14 cellular contexts compared by ENCODE assay signal in the genomic region with DNA sequence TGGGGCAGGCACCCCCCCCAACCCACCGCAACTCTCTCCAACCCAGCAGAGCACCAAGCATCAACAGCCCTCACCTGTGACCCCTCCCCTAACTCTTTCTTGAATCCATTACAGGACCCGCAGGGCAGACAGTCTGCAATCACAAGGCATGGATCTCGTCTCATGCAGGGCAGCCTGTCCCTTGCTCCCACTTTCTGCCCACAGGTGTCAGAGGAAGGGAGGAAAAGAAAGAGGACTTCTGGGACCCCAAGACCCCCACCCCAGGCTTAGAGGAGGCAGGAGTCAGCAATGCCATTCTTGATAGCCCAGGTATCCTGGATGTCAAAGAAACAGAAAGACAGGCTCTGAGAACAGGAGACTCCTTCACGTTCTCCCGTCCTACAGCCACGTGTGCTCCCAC. TPM values are rescaled to one million over a fixed set of nuclear protein-coding genes. Genes with fewer than 3 reads are reported as not detected.
DNase-seq lines count a peak whose midpoint lies in the region; ATAC-seq and TF ChIP-seq lines count a peak whose summit lies in the region.
"Had no signal": no experiment of that assay in that cellular context is flagged by ENCODE, and none has a peak within 500 bp of the region (broad histone marks: within the 10 kb centered on the region; RNA-seq: fewer than 3 reads in every experiment).

No MANE protein-coding gene starts in this region.

- H3K9me2 ChIP-seq in PC-3 (replicated peaks; ENCODE audit: low read length), result no peaks in the 10 kb centered on the region

- no peak overlapping the region for H3K4me3 ChIP-seq in mammary epithelial cell (replicated peaks in 1 of 3; ENCODE audit: insufficient read depth in 1 of 3, low read depth in 2 of 3, low read length in 3 of 3)
- H3K4me3 ChIP-seq in PC-3 (ENCODE audit: low read length), result no peak overlapping the region
- no peak overlapping the region for H3K4me3 ChIP-seq in upper lobe of right lung

- H3K9me3 Mint-ChIP-seq in MCF 10A (ENCODE audit: unreplicated experiment), result no peaks in the 10 kb centered on the region
- H3K9me3 Mint-ChIP-seq: CD4-positive, alpha-beta T cell; H9 had no signal

- intact Hi-C loops in mammary epithelial cell (cut with micrococcal nuclease), result no loop called here
- intact Hi-C loops in MCF 10A (cut with micrococcal nuclease), result no loop called here
- intact Hi-C loops in PC-3 (cut with micrococcal nuclease), result no loop called here
- intact Hi-C loops in upper lobe of right lung (cut with DNase I), result no loop called here

- H3K4me1 Mint-ChIP-seq in MCF 10A (ENCODE audit: insufficient read depth, unreplicated experiment), result no peaks in the 10 kb centered on the region

- H3K4me2 ChIP-seq in mammary epithelial cell (ENCODE audit: insufficient read depth, low read depth, low read length), result no peak overlapping the region
- no peak overlapping the region for H3K4me2 ChIP-seq in PC-3 (ENCODE audit: low read length)

- H3K9me3 ChIP-seq in mammary epithelial cell (replicated peaks; ENCODE audit: insufficient read depth, low read length) (no peaks in the 10 kb centered on the region), PC-3 (ENCODE audit: low read length) (no peaks in the 10 kb centered on the region), upper lobe of right lung (no peaks in the 10 kb centered on the region)

- no peak for TF ChIP-seq CTCF in mammary epithelial cell (conservative IDR thresholded peaks at IDR 0.05 in 1 of 2, IDR thresholded peaks at IDR 0.05 in 1 of 2; ENCODE audit: extremely low read depth in 1 of 2, insufficient read depth in 1 of 2, low read depth in 1 of 2, low read length in 2 of 2)
- no peak for TF ChIP-seq CTCF in MCF 10A (IDR thresholded peaks at IDR 0.05; ENCODE audit: unreplicated experiment)
- TF ChIP-seq CTCF in PC-3 (conservative IDR thresholded peaks at IDR 0.05; ENCODE audit: low read depth, low read length), result no peak
- TF ChIP-seq CTCF in upper lobe of right lung (IDR thresholded peaks at IDR 0.05), result no peak

- dilution Hi-C loops in mammary epithelial cell (cut with HindIII; ENCODE audit: low sequenced_read_pairs), result no loop called here

- in situ Hi-C loops in mammary epithelial cell (cut with MboI; ENCODE audit: low sequenced_read_pairs in 2 of 2), result loop anchor here in 1 of 2 donors (25.0 kb wide), 1 partner anchor 227 kb away; no protein-coding TSS in a partner anchor

- POLR2A ChIA-PET in MCF 10A (lab: Yijun Ruan, JAX), result no interaction called here
- POLR2A ChIA-PET in PC-3 (lab: Charles Lee; ENCODE audit: unreplicated experiment), result no interaction called here

- H2AFZ ChIP-seq in mammary epithelial cell (ENCODE audit: low read depth, low read length) (peak overlapping the region; percentile 32), PC-3 (ENCODE audit: low read length) (0 out of 2 replicates have a peak overlapping the region, but pooled peaks have one; percentile 12)

- H3K4me1 ChIP-seq in mammary epithelial cell (ENCODE audit: insufficient read depth, low read length) (peaks cover 4% of the 10 kb centered on the region), PC-3 (ENCODE audit: insufficient read depth, low read length) (no peaks in the 10 kb centered on the region), upper lobe of right lung (peaks cover 2% of the 10 kb centered on the region)

- BruUV-seq in mammary epithelial cell (replicated peaks; lab: Mats Ljungman, UMichigan) (no TSS peak), MCF 10A (replicated peaks; lab: Mats Ljungman, UMichigan) (no TSS peak), PC-3 (replicated peaks; lab: Mats Ljungman, UMichigan) (no TSS peak)

- no peak overlapping the region for H3K27ac Mint-ChIP-seq in MCF 10A (ENCODE audit: low read depth, unreplicated experiment)
- H3K27ac Mint-ChIP-seq: B cell; CD4-positive, alpha-beta T cell; H9 had no signal

- DNase-seq in mammary epithelial cell (no peak), MCF 10A (ENCODE audit: unreplicated experiment) (no peak), PC-3 (no peak), islet precursor cell (peak; percentile 51), upper lobe of right lung (peak; percentile 16)
- DNase-seq: C1 segment of cervical spinal cord; CD4-positive, alpha-beta T cell; DMS79; GOT3; H9 had no signal

- H3K9ac ChIP-seq in mammary epithelial cell (ENCODE audit: insufficient read depth, low read length), result no peak overlapping the region
- no peak overlapping the region for H3K9ac ChIP-seq in PC-3 (ENCODE audit: low read length)

- no peaks in the 10 kb centered on the region for H4K20me1 ChIP-seq in mammary epithelial cell (ENCODE audit: insufficient read depth, low read length)
- H4K20me1 ChIP-seq in PC-3 (ENCODE audit: low read length), result no peaks in the 10 kb centered on the region

- H3F3A ChIP-seq in PC-3 (ENCODE audit: low read length, unreplicated experiment), result no peaks in the 10 kb centered on the region

- H3K36me3 Mint-ChIP-seq in MCF 10A (ENCODE audit: insufficient read depth, unreplicated experiment), result no peaks in the 10 kb centered on the region

- no peak for ATAC-seq in PC-3
- no peak for ATAC-seq in upper lobe of right lung
- no peak for ATAC-seq in GM21576 (IDR thresholded peaks at IDR 0.05; ENCODE audit: unreplicated experiment)
- no peak for ATAC-seq in HG03108 (IDR thresholded peaks at IDR 0.05; ENCODE audit: unreplicated experiment)
- ATAC-seq: HepG2 had no signal

- peaks cover 32% of the 10 kb centered on the region for H3K27me3 Mint-ChIP-seq in MCF 10A (ENCODE audit: insufficient read depth, unreplicated experiment)

- H3K27ac ChIP-seq in mammary epithelial cell (ENCODE audit: insufficient read depth, low read depth, low read length), result no peak overlapping the region
- no peak overlapping the region for H3K27ac ChIP-seq in PC-3 (ENCODE audit: low read length)
- H3K27ac ChIP-seq in upper lobe of right lung, result no peak overlapping the region

- WGBS in mammary epithelial cell (ENCODE audit: low coverage, missing lambda C conversion rate), result 0% methylated on average over 6 of the region's 6 CpGs

- H3K4me3 Mint-ChIP-seq in MCF 10A (ENCODE audit: unreplicated experiment), result no peak overlapping the region
- H3K4me3 Mint-ChIP-seq: B cell; CD4-positive, alpha-beta T cell; H9 had no signal

- H3K36me3 ChIP-seq in mammary epithelial cell (ENCODE audit: insufficient read depth, low read length), result no peaks in the 10 kb centered on the region
- H3K36me3 ChIP-seq in PC-3 (ENCODE audit: low read depth, low read length), result no peaks in the 10 kb centered on the region
- H3K36me3 ChIP-seq in upper lobe of right lung, result no peaks in the 10 kb centered on the region

- H3K79me2 ChIP-seq in mammary epithelial cell (ENCODE audit: insufficient read depth, low read length) (no peaks in the 10 kb centered on the region), PC-3 (ENCODE audit: low read length) (no peaks in the 10 kb centered on the region)

- CTCF ChIA-PET in mammary epithelial cell (lab: Charles Lee; ENCODE audit: low non-redundant PET) (no interaction called here), MCF 10A (lab: Yijun Ruan, JAX) (no interaction called here), PC-3 (lab: Charles Lee) (no interaction called here)

- H3K27me3 ChIP-seq in mammary epithelial cell (ENCODE audit: insufficient read depth, low read length) (peaks cover 21% of the 10 kb centered on the region), PC-3 (ENCODE audit: low read length) (peaks cover 25% of the 10 kb centered on the region), upper lobe of right lung (peaks cover 8% of the 10 kb centered on the region)

RNA-seq across cellular contexts. Expression of a gene that starts 47.4 kb away (rescaled TPM):
- total RNA-seq in mammary epithelial cell, result 10 to 100 TPM; 14.8 to 24.5 TPM
- 16.4 TPM for polyA plus RNA-seq in mammary epithelial cell
- 43.9 TPM for polyA minus RNA-seq in mammary epithelial cell
- total RNA-seq in MCF 10A (2022), result 28.1 and 35.7 TPM in 2 replicates
- 25.8 and 25.9 TPM in 2 replicates for total RNA-seq in PC-3 (2014; rRNA removed)
- 33.9 TPM for total RNA-seq in upper lobe of right lung

RNA-seq across cellular contexts. Expression of a gene that starts 54.5 kb away (rescaled TPM):
- total RNA-seq in mammary epithelial cell (10 to 100 TPM; 13.2 to 36.9 TPM), MCF 10A (2022) (41.2 and 42.7 TPM in 2 replicates), PC-3 (2014; rRNA removed) (8.7 and 12.0 TPM in 2 replicates), upper lobe of right lung (377 TPM)
- 3.5 TPM for polyA plus RNA-seq in mammary epithelial cell
- polyA minus RNA-seq in mammary epithelial cell, result 38.6 TPM

Comparison
In these comparisons a context has a peak if more than half of its experiments do, and no peak if none do; other contexts are left out.
1. DNase-seq: peak in islet precursor cell (single experiment) and upper lobe of right lung (single experiment); none in mammary epithelial cell (single experiment), MCF 10A (single experiment) and PC-3 (single experiment).